In the genomic region with DNA sequence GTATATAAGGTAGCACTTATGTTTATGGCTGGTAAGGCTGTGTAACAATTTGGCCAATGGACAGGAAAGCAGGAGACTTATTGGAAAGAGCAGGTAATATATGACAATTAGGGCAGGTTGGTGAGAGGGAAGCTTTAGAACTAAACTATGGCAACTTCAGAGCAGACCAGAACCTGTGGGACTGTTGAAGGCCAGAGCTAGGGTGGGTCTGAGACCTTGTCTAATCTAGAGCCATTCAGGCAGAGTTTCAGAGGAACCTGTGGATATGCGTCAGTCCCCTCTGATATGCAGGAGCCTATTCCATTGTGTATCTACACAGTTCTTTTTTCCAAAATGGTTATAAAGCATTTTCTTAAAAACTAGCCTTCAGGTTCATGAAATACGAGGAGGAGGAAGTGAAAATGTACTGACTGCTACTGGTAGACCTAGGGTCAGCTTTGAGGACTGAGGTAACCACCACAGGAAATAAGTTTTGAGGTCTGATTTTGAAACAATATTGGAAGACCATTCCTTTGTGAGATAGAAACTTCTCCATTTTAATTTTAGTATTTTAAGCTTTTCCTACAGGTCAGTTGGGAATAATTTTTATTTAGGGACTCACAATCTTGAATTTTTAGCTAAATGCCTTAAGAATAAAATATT, we compare ENCODE assay signal across 1 cellular context.
TF ChIP-seq lines count a peak whose summit lies in the region.

No MANE protein-coding gene starts in this region.

TF ChIP-seq in GM12878, 131 proteins besides CTCF, POLR2A, EP300 and RAD21 (continued from another document):
- TF ChIP-seq, protein P1, sequence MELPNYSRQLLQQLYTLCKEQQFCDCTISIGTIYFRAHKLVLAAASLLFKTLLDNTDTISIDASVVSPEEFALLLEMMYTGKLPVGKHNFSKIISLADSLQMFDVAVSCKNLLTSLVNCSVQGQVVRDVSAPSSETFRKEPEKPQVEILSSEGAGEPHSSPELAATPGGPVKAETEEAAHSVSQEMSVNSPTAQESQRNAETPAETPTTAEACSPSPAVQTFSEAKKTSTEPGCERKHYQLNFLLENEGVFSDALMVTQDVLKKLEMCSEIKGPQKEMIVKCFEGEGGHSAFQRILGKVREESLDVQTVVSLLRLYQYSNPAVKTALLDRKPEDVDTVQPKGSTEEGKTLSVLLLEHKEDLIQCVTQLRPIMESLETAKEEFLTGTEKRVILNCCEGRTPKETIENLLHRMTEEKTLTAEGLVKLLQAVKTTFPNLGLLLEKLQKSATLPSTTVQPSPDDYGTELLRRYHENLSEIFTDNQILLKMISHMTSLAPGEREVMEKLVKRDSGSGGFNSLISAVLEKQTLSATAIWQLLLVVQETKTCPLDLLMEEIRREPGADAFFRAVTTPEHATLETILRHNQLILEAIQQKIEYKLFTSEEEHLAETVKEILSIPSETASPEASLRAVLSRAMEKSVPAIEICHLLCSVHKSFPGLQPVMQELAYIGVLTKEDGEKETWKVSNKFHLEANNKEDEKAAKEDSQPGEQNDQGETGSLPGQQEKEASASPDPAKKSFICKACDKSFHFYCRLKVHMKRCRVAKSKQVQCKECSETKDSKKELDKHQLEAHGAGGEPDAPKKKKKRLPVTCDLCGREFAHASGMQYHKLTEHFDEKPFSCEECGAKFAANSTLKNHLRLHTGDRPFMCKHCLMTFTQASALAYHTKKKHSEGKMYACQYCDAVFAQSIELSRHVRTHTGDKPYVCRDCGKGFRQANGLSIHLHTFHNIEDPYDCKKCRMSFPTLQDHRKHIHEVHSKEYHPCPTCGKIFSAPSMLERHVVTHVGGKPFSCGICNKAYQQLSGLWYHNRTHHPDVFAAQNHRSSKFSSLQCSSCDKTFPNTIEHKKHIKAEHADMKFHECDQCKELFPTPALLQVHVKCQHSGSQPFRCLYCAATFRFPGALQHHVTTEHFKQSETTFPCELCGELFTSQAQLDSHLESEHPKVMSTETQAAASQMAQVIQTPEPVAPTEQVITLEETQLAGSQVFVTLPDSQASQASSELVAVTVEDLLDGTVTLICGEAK (IDR thresholded peaks at IDR 0.05; ENCODE audit: borderline replicate concordance), result no peak
- TF ChIP-seq, protein P2, sequence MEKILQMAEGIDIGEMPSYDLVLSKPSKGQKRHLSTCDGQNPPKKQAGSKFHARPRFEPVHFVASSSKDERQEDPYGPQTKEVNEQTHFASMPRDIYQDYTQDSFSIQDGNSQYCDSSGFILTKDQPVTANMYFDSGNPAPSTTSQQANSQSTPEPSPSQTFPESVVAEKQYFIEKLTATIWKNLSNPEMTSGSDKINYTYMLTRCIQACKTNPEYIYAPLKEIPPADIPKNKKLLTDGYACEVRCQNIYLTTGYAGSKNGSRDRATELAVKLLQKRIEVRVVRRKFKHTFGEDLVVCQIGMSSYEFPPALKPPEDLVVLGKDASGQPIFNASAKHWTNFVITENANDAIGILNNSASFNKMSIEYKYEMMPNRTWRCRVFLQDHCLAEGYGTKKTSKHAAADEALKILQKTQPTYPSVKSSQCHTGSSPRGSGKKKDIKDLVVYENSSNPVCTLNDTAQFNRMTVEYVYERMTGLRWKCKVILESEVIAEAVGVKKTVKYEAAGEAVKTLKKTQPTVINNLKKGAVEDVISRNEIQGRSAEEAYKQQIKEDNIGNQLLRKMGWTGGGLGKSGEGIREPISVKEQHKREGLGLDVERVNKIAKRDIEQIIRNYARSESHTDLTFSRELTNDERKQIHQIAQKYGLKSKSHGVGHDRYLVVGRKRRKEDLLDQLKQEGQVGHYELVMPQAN (conservative IDR thresholded peaks at IDR 0.05), result no peak
- TF ChIP-seq CHD4 (IDR thresholded peaks at IDR 0.05) (no peak), POLR2AphosphoS2 (IDR thresholded peaks at IDR 0.05; ENCODE audit: low read depth, low read length) (no peak), SUPT20H (IDR thresholded peaks at IDR 0.05; ENCODE audit: borderline replicate concordance, control insufficient read depth, low read depth, low read length) (no peak), PAX5 (IDR thresholded peaks at IDR 0.05; ENCODE audit: borderline replicate concordance, low read depth, low read length) (peak; percentile 69; the same call in 1 of the 2 replicates), MYB (IDR thresholded peaks at IDR 0.05; ENCODE audit: borderline replicate concordance, low read depth, low read length) (no peak), MXI1 (IDR thresholded peaks at IDR 0.05; ENCODE audit: low read depth, low read length) (peak; percentile 42; the same call in 1 of the 2 replicates), EED (IDR thresholded peaks at IDR 0.05; ENCODE audit: low read depth) (peak; percentile 75), IRF4 (IDR thresholded peaks at IDR 0.05; ENCODE audit: low read depth, low read length) (0 out of 2 replicates have a peak, but pooled peaks have one; percentile 53)
- TF ChIP-seq, protein P3, sequence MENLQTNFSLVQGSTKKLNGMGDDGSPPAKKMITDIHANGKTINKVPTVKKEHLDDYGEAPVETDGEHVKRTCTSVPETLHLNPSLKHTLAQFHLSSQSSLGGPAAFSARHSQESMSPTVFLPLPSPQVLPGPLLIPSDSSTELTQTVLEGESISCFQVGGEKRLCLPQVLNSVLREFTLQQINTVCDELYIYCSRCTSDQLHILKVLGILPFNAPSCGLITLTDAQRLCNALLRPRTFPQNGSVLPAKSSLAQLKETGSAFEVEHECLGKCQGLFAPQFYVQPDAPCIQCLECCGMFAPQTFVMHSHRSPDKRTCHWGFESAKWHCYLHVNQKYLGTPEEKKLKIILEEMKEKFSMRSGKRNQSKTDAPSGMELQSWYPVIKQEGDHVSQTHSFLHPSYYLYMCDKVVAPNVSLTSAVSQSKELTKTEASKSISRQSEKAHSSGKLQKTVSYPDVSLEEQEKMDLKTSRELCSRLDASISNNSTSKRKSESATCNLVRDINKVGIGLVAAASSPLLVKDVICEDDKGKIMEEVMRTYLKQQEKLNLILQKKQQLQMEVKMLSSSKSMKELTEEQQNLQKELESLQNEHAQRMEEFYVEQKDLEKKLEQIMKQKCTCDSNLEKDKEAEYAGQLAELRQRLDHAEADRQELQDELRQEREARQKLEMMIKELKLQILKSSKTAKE (IDR thresholded peaks at IDR 0.05; ENCODE audit: low read depth, poor library complexity, severe bottlenecking), result peak; percentile 68
- TF ChIP-seq, protein P4, sequence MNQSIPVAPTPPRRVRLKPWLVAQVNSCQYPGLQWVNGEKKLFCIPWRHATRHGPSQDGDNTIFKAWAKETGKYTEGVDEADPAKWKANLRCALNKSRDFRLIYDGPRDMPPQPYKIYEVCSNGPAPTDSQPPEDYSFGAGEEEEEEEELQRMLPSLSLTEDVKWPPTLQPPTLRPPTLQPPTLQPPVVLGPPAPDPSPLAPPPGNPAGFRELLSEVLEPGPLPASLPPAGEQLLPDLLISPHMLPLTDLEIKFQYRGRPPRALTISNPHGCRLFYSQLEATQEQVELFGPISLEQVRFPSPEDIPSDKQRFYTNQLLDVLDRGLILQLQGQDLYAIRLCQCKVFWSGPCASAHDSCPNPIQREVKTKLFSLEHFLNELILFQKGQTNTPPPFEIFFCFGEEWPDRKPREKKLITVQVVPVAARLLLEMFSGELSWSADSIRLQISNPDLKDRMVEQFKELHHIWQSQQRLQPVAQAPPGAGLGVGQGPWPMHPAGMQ (IDR thresholded peaks at IDR 0.05; ENCODE audit: borderline replicate concordance), result no peak
- TF ChIP-seq, protein P5, sequence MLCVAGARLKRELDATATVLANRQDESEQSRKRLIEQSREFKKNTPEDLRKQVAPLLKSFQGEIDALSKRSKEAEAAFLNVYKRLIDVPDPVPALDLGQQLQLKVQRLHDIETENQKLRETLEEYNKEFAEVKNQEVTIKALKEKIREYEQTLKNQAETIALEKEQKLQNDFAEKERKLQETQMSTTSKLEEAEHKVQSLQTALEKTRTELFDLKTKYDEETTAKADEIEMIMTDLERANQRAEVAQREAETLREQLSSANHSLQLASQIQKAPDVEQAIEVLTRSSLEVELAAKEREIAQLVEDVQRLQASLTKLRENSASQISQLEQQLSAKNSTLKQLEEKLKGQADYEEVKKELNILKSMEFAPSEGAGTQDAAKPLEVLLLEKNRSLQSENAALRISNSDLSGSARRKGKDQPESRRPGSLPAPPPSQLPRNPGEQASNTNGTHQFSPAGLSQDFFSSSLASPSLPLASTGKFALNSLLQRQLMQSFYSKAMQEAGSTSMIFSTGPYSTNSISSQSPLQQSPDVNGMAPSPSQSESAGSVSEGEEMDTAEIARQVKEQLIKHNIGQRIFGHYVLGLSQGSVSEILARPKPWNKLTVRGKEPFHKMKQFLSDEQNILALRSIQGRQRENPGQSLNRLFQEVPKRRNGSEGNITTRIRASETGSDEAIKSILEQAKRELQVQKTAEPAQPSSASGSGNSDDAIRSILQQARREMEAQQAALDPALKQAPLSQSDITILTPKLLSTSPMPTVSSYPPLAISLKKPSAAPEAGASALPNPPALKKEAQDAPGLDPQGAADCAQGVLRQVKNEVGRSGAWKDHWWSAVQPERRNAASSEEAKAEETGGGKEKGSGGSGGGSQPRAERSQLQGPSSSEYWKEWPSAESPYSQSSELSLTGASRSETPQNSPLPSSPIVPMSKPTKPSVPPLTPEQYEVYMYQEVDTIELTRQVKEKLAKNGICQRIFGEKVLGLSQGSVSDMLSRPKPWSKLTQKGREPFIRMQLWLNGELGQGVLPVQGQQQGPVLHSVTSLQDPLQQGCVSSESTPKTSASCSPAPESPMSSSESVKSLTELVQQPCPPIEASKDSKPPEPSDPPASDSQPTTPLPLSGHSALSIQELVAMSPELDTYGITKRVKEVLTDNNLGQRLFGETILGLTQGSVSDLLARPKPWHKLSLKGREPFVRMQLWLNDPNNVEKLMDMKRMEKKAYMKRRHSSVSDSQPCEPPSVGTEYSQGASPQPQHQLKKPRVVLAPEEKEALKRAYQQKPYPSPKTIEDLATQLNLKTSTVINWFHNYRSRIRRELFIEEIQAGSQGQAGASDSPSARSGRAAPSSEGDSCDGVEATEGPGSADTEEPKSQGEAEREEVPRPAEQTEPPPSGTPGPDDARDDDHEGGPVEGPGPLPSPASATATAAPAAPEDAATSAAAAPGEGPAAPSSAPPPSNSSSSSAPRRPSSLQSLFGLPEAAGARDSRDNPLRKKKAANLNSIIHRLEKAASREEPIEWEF (IDR thresholded peaks at IDR 0.05; ENCODE audit: insufficient replicate concordance, low read depth, low read length), result peak; percentile 63
